ENCODE assay signal across 1 cellular context in the genomic region with DNA sequence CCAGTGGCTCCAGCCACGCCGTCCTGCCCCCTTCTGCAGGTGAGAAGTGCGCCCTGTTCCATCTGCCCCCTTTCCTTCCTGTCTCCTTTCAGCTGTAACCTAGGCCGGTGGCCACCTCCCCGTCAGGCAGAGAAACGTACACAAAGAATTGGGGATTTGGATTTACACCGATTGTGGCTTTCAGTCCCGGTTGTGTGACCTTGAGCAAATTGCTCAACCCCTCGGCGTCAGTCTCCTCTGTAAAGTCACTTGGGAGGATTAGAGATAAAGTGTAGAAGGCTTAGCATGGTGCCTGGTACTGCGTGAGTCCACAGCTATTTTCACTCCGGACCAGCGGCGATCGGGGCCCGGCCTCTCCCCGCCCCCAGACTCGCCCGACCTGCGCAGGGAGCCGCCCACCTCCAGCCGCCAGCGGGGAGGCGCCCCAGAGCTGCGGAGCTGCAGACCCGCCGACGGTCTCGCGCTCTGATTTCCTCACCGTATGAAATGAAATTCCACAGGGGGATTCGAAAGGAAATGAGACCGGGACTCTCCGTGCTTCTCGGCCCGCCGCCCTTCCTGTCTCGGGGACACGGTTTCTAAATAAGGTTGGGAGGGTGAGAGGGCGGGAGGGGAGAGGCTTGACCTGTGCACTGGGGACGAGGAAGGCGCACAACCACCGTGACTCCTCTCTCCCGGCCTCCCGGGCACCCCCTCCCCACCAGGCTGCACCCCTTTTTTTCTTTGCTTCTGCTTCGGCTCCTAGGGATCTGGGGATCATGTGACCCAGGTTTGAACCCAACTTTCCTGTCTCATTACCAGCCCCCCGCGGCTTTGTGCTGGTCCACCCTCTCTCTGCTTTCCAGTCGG.
TF ChIP-seq lines count a peak whose summit lies in the region.

No MANE protein-coding gene starts in this region.

TF ChIP-seq in GM12878, 131 proteins besides CTCF, POLR2A, EP300 and RAD21 (continued from another document and continues in another):
- TF ChIP-seq, protein P1, sequence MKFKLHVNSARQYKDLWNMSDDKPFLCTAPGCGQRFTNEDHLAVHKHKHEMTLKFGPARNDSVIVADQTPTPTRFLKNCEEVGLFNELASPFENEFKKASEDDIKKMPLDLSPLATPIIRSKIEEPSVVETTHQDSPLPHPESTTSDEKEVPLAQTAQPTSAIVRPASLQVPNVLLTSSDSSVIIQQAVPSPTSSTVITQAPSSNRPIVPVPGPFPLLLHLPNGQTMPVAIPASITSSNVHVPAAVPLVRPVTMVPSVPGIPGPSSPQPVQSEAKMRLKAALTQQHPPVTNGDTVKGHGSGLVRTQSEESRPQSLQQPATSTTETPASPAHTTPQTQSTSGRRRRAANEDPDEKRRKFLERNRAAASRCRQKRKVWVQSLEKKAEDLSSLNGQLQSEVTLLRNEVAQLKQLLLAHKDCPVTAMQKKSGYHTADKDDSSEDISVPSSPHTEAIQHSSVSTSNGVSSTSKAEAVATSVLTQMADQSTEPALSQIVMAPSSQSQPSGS (IDR thresholded peaks at IDR 0.05; ENCODE audit: low read length), result no peak
- TF ChIP-seq BMI1 (IDR thresholded peaks at IDR 0.05; ENCODE audit: borderline replicate concordance), result no peak
- peak in 1 of 2 experiments; percentile 54; a peak in 1 of 3 replicates for TF ChIP-seq EGR1 (IDR thresholded peaks at IDR 0.05; ENCODE audit: borderline replicate concordance in 1 of 2, low read depth in 2 of 2, low read length in 2 of 2)
- TF ChIP-seq SMARCA5 (IDR thresholded peaks at IDR 0.05), result 0 out of 2 replicates have a peak, but pooled peaks have one; percentile 34
- TF ChIP-seq, protein P2, sequence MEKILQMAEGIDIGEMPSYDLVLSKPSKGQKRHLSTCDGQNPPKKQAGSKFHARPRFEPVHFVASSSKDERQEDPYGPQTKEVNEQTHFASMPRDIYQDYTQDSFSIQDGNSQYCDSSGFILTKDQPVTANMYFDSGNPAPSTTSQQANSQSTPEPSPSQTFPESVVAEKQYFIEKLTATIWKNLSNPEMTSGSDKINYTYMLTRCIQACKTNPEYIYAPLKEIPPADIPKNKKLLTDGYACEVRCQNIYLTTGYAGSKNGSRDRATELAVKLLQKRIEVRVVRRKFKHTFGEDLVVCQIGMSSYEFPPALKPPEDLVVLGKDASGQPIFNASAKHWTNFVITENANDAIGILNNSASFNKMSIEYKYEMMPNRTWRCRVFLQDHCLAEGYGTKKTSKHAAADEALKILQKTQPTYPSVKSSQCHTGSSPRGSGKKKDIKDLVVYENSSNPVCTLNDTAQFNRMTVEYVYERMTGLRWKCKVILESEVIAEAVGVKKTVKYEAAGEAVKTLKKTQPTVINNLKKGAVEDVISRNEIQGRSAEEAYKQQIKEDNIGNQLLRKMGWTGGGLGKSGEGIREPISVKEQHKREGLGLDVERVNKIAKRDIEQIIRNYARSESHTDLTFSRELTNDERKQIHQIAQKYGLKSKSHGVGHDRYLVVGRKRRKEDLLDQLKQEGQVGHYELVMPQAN (conservative IDR thresholded peaks at IDR 0.05), result 0 out of 2 replicates have a peak, but pooled peaks have one; percentile 6
- TF ChIP-seq NFYA (IDR thresholded peaks at IDR 0.05; ENCODE audit: borderline replicate concordance, low read depth, low read length), result no peak
- TF ChIP-seq, protein P3, sequence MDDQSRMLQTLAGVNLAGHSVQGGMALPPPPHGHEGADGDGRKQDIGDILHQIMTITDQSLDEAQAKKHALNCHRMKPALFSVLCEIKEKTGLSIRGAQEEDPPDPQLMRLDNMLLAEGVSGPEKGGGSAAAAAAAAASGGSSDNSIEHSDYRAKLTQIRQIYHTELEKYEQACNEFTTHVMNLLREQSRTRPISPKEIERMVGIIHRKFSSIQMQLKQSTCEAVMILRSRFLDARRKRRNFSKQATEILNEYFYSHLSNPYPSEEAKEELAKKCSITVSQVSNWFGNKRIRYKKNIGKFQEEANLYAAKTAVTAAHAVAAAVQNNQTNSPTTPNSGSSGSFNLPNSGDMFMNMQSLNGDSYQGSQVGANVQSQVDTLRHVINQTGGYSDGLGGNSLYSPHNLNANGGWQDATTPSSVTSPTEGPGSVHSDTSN (IDR thresholded peaks at IDR 0.05; ENCODE audit: insufficient replicate concordance, low read depth, low read length), result no peak
- TF ChIP-seq RCOR1 (conservative IDR thresholded peaks at IDR 0.05; ENCODE audit: low read depth, low read length), result no peak
- TF ChIP-seq, protein P4, sequence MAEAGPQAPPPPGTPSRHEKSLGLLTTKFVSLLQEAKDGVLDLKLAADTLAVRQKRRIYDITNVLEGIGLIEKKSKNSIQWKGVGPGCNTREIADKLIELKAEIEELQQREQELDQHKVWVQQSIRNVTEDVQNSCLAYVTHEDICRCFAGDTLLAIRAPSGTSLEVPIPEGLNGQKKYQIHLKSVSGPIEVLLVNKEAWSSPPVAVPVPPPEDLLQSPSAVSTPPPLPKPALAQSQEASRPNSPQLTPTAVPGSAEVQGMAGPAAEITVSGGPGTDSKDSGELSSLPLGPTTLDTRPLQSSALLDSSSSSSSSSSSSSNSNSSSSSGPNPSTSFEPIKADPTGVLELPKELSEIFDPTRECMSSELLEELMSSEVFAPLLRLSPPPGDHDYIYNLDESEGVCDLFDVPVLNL (IDR thresholded peaks at IDR 0.05; ENCODE audit: low read depth, low read length), result no peak
- no peak for TF ChIP-seq RAD51 (IDR thresholded peaks at IDR 0.05)
- TF ChIP-seq SMAD1 (IDR thresholded peaks at IDR 0.05; ENCODE audit: low read depth, partially characterized antibody), result no peak
- TF ChIP-seq RELA (IDR thresholded peaks at IDR 0.05; ENCODE audit: borderline replicate concordance, partially characterized antibody), result no peak
- no peak for TF ChIP-seq ZZZ3 (IDR thresholded peaks at IDR 0.05; ENCODE audit: control insufficient read depth, insufficient read length, low read depth)
- TF ChIP-seq KDM1A (IDR thresholded peaks at IDR 0.05; ENCODE audit: borderline replicate concordance), result no peak
- peak; percentile 25; the same call in 1 of the 2 replicates for TF ChIP-seq NRF1 (conservative IDR thresholded peaks at IDR 0.05; ENCODE audit: low read depth, low read length)
- TF ChIP-seq TARDBP (IDR thresholded peaks at IDR 0.05; ENCODE audit: borderline replicate concordance), result no peak
- no peak for TF ChIP-seq FOS (IDR thresholded peaks at IDR 0.05; ENCODE audit: borderline replicate concordance, extremely low read depth, insufficient read length)
- TF ChIP-seq HCFC1 (IDR thresholded peaks at IDR 0.05; ENCODE audit: low read length), result no peak
- peak in 1 of 2 experiments; percentile 12; a peak in 1 of 4 replicates for TF ChIP-seq IKZF2 (IDR thresholded peaks at IDR 0.05)
- TF ChIP-seq, protein P5, sequence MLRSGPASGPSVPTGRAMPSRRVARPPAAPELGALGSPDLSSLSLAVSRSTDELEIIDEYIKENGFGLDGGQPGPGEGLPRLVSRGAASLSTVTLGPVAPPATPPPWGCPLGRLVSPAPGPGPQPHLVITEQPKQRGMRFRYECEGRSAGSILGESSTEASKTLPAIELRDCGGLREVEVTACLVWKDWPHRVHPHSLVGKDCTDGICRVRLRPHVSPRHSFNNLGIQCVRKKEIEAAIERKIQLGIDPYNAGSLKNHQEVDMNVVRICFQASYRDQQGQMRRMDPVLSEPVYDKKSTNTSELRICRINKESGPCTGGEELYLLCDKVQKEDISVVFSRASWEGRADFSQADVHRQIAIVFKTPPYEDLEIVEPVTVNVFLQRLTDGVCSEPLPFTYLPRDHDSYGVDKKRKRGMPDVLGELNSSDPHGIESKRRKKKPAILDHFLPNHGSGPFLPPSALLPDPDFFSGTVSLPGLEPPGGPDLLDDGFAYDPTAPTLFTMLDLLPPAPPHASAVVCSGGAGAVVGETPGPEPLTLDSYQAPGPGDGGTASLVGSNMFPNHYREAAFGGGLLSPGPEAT (IDR thresholded peaks at IDR 0.05; ENCODE audit: low read depth), result no peak
- no peak for TF ChIP-seq LARP7 (IDR thresholded peaks at IDR 0.05)
- TF ChIP-seq, protein P6, sequence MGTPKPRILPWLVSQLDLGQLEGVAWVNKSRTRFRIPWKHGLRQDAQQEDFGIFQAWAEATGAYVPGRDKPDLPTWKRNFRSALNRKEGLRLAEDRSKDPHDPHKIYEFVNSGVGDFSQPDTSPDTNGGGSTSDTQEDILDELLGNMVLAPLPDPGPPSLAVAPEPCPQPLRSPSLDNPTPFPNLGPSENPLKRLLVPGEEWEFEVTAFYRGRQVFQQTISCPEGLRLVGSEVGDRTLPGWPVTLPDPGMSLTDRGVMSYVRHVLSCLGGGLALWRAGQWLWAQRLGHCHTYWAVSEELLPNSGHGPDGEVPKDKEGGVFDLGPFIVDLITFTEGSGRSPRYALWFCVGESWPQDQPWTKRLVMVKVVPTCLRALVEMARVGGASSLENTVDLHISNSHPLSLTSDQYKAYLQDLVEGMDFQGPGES (IDR thresholded peaks at IDR 0.05), result no peak
- TF ChIP-seq, protein P7, sequence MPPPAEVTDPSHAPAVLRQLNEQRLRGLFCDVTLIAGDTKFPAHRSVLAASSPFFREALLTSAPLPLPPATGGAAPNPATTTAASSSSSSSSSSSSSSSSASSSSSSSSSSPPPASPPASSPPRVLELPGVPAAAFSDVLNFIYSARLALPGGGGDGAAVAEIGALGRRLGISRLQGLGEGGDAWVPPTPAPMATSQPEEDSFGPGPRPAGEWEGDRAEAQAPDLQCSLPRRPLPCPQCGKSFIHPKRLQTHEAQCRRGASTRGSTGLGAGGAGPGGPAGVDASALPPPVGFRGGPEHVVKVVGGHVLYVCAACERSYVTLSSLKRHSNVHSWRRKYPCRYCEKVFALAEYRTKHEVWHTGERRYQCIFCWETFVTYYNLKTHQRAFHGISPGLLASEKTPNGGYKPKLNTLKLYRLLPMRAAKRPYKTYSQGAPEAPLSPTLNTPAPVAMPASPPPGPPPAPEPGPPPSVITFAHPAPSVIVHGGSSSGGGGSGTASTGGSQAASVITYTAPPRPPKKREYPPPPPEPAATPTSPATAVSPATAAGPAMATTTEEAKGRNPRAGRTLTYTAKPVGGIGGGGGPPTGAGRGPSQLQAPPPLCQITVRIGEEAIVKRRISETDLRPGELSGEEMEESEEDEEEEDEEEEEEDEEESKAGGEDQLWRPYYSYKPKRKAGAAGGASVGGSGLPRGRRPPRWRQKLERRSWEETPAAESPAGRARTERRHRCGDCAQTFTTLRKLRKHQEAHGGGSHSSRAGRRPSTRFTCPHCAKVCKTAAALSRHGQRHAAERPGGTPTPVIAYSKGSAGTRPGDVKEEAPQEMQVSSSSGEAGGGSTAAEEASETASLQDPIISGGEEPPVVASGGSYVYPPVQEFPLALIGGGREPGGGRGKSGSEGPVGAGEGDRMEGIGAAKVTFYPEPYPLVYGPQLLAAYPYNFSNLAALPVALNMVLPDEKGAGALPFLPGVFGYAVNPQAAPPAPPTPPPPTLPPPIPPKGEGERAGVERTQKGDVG (CRISPR knock-in tag; IDR thresholded peaks at IDR 0.05), result no peak
- 0 out of 2 replicates have a peak, but pooled peaks have one; percentile 3 for TF ChIP-seq SMC3 (IDR thresholded peaks at IDR 0.05; ENCODE audit: borderline replicate concordance, low read length)
- TF ChIP-seq GABPA (IDR thresholded peaks at IDR 0.05; ENCODE audit: low read depth), result no peak
- no peak for TF ChIP-seq MYC (IDR thresholded peaks at IDR 0.05; ENCODE audit: insufficient read depth, insufficient read length, insufficient replicate concordance, low read length, severe bottlenecking)
- TF ChIP-seq, protein P8, sequence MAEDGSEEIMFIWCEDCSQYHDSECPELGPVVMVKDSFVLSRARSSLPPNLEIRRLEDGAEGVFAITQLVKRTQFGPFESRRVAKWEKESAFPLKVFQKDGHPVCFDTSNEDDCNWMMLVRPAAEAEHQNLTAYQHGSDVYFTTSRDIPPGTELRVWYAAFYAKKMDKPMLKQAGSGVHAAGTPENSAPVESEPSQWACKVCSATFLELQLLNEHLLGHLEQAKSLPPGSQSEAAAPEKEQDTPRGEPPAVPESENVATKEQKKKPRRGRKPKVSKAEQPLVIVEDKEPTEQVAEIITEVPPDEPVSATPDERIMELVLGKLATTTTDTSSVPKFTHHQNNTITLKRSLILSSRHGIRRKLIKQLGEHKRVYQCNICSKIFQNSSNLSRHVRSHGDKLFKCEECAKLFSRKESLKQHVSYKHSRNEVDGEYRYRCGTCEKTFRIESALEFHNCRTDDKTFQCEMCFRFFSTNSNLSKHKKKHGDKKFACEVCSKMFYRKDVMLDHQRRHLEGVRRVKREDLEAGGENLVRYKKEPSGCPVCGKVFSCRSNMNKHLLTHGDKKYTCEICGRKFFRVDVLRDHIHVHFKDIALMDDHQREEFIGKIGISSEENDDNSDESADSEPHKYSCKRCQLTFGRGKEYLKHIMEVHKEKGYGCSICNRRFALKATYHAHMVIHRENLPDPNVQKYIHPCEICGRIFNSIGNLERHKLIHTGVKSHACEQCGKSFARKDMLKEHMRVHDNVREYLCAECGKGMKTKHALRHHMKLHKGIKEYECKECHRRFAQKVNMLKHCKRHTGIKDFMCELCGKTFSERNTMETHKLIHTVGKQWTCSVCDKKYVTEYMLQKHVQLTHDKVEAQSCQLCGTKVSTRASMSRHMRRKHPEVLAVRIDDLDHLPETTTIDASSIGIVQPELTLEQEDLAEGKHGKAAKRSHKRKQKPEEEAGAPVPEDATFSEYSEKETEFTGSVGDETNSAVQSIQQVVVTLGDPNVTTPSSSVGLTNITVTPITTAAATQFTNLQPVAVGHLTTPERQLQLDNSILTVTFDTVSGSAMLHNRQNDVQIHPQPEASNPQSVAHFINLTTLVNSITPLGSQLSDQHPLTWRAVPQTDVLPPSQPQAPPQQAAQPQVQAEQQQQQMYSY (CRISPR knock-in tag; IDR thresholded peaks at IDR 0.05), result no peak
- no peak for TF ChIP-seq PAX8 (IDR thresholded peaks at IDR 0.05)
- no peak for TF ChIP-seq DPF2 (IDR thresholded peaks at IDR 0.05)
- TF ChIP-seq, protein P9, sequence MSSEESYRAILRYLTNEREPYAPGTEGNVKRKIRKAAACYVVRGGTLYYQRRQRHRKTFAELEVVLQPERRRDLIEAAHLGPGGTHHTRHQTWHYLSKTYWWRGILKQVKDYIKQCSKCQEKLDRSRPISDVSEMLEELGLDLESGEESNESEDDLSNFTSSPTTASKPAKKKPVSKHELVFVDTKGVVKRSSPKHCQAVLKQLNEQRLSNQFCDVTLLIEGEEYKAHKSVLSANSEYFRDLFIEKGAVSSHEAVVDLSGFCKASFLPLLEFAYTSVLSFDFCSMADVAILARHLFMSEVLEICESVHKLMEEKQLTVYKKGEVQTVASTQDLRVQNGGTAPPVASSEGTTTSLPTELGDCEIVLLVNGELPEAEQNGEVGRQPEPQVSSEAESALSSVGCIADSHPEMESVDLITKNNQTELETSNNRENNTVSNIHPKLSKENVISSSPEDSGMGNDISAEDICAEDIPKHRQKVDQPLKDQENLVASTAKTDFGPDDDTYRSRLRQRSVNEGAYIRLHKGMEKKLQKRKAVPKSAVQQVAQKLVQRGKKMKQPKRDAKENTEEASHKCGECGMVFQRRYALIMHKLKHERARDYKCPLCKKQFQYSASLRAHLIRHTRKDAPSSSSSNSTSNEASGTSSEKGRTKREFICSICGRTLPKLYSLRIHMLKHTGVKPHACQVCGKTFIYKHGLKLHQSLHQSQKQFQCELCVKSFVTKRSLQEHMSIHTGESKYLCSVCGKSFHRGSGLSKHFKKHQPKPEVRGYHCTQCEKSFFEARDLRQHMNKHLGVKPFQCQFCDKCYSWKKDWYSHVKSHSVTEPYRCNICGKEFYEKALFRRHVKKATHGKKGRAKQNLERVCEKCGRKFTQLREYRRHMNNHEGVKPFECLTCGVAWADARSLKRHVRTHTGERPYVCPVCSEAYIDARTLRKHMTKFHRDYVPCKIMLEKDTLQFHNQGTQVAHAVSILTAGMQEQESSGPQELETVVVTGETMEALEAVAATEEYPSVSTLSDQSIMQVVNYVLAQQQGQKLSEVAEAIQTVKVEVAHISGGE (CRISPR knock-in tag; IDR thresholded peaks at IDR 0.05), result no peak
- TF ChIP-seq ZNF24 (IDR thresholded peaks at IDR 0.05), result no peak
- no peak for TF ChIP-seq YY1 (IDR thresholded peaks at IDR 0.05; ENCODE audit: low read depth, low read length)
- TF ChIP-seq STAT1 (conservative IDR thresholded peaks at IDR 0.05), result no peak
- TF ChIP-seq IKZF1 (conservative IDR thresholded peaks at IDR 0.05), result peak; percentile 40
- TF ChIP-seq MTA2 (IDR thresholded peaks at IDR 0.05; ENCODE audit: low read depth), result no peak
